Comparison of ENCODE assay signal across 22 cellular contexts in genomic region chr2:154882725-154883124, GRCh38.
"Had no signal": no experiment of that assay in that cellular context is flagged by ENCODE, and none has a peak within 500 bp of the region (broad histone marks: within the 10 kb centered on the region; RNA-seq: fewer than 3 reads in every experiment).

No MANE protein-coding gene starts in this region.

- H3K79me2 ChIP-seq: hepatocyte had no signal

- H3K4me3 ChIP-seq: esophagus muscularis mucosa, gastroesophageal sphincter, heart left ventricle, hepatocyte, lung, mucosa of descending colon, pancreas, right lobe of liver, thoracic aorta, tibial nerve, upper lobe of left lung had no signal

- H3K4me1 ChIP-seq: esophagus muscularis mucosa, foreskin keratinocyte, gastroesophageal sphincter, heart left ventricle, pancreas, right lobe of liver, tibial nerve, upper lobe of left lung had no signal

- H3K27me3 ChIP-seq: esophagus muscularis mucosa, foreskin keratinocyte, gastroesophageal sphincter, heart left ventricle, hepatocyte, neutrophil, pancreas, right lobe of liver, tibial nerve, upper lobe of left lung had no signal

- ATAC-seq: foreskin keratinocyte; gastroesophageal sphincter; heart left ventricle; left lobe of liver; mucosa of descending colon; natural killer cell treated with Interleukin-12 subunit alpha and Interleukin-12 subunit beta and Interleukin-15 and Interleukin-18, amount 100 ng/mL, for 72 hours; pancreas; right lobe of liver; stimulated activated naive B cell treated with anti-CD40 and anti-IgM and Interleukin-4, amounts not matched to agents 10 μg/mL and 1 μg/mL and 100 μg/mL, for 72 hours had no signal

- H3K27ac ChIP-seq: esophagus muscularis mucosa, foreskin keratinocyte, gastroesophageal sphincter, heart left ventricle, hepatocyte, neutrophil, pancreas, right lobe of liver, thoracic aorta, tibial nerve, upper lobe of left lung had no signal

- H3K9me3 ChIP-seq: mucosa of descending colon, neutrophil, pancreas, right lobe of liver, thoracic aorta had no signal

- H3K4me2 ChIP-seq: hepatocyte had no signal

- H3K36me3 ChIP-seq: esophagus muscularis mucosa, gastroesophageal sphincter, heart left ventricle, neutrophil, pancreas, right lobe of liver, thoracic aorta, tibial nerve, upper lobe of left lung had no signal

- DNase-seq: effector CD8-positive, alpha-beta T cell; foreskin keratinocyte; heart left ventricle; kidney; mucosa of descending colon; naive B cell; pancreas; right lobe of liver; small intestine; stimulated activated CD4-positive, alpha-beta T cell treated with anti-CD3 and anti-CD28 coated beads, Interleukin-15, amount 100 ng/mL, for 24 hours; stimulated activated CD4-positive, alpha-beta T cell treated with anti-CD3 and anti-CD28 coated beads, Interleukin-2, amount 100 ng/mL, for 48 hours; stimulated activated naive B cell treated with anti-CD40 and anti-IgM and Interleukin-4, amounts not matched to agents 10 μg/mL and 1 μg/mL and 100 μg/mL, for 72 hours; upper lobe of left lung had no signal

- H2AFZ ChIP-seq: hepatocyte had no signal
